Comparison of ENCODE assay signal across 1 cellular context in genomic region chr22:35380013-35380412, GRCh38.
TF ChIP-seq lines count a peak whose summit lies in the region.

No MANE protein-coding gene starts in this region.

TF ChIP-seq in GM23338, 12 proteins besides CTCF, POLR2A, EP300 and RAD21 (continued from another document):
- no peak for TF ChIP-seq REST (IDR thresholded peaks at IDR 0.05; ENCODE audit: unreplicated experiment)
- no peak for TF ChIP-seq CREB1 (CRISPR knock-in tag; IDR thresholded peaks at IDR 0.05; ENCODE audit: low read depth)
- TF ChIP-seq ZNF331 (CRISPR knock-in tag; IDR thresholded peaks at IDR 0.05; ENCODE audit: low read depth): no peak
- TF ChIP-seq ZNF114 (CRISPR knock-in tag; IDR thresholded peaks at IDR 0.05): no peak
- TF ChIP-seq NANOG (IDR thresholded peaks at IDR 0.05; ENCODE audit: borderline replicate concordance): no peak
TF ChIP-seq in GM23338: peak in this region for 0.
